8 cellular contexts compared by ENCODE assay signal in genomic region chr13:42048323-42048624, GRCh38. TPM values are rescaled to one million over a fixed set of nuclear protein-coding genes. Genes with fewer than 3 reads are reported as not detected.
DNase-seq lines count a peak whose midpoint lies in the region; ATAC-seq and TF ChIP-seq lines count a peak whose summit lies in the region.

No MANE protein-coding gene starts in this region.

- peaks cover 13% of the 10 kb centered on the region in 2 donors for H3K4me1 Mint-ChIP-seq in immature natural killer cell

- no peak for TF ChIP-seq EP300 in stomach (IDR thresholded peaks at IDR 0.05)

- DNase-seq in Right ventricle myocardium inferior (ENCODE audit: missing footprints) (no peak), cardiac septum (ENCODE audit: low spot score) (no peak), adipocyte (ENCODE audit: low read depth) (no peak), immature natural killer cell (no peak), stomach (no peak), dedifferentiated amniotic fluid mesenchymal stem cell (ENCODE audit: extremely low spot score) (no peak)
- DNase-seq in stimulated activated CD4-positive, alpha-beta T cell treated with anti-CD3 and anti-CD28 coated beads, Interleukin-12 subunit alpha, Interleukin-12 subunit beta, amount 100 ng/mL, for 4 hours, result no peak

- no peak overlapping the region for H3K27ac Mint-ChIP-seq in immature natural killer cell

- no peak for TF ChIP-seq POLR2A in stomach (IDR thresholded peaks at IDR 0.05)

- 0 to 1% (median 0%) methylated on average over 3 to 24 of the region's 24 CpGs for WGBS in stomach, 5 donors

- peaks cover 5 to 17% (median 17%) of the 10 kb centered on the region in 3 donors for H3K27me3 Mint-ChIP-seq in immature natural killer cell (ENCODE audit: low read depth in 3 of 3)

- H3K36me3 Mint-ChIP-seq in immature natural killer cell, result peaks cover 0 to 3% (median 0%) of the 10 kb centered on the region in 3 donors

- no peaks in the 10 kb centered on the region for H3K27me3 ChIP-seq in adipocyte (replicated peaks; ENCODE audit: control insufficient read depth, insufficient read depth, low read length)
- H3K27me3 ChIP-seq in stomach, result no peaks in the 10 kb centered on the region

- intact Hi-C loops in Right ventricle myocardium inferior (cut with DNase I), result loop anchor here (5.0 to 10.0 kb wide), 3 partner anchors 54 to 383 kb away; partner anchors contain the start of gene AKAP11
- intact Hi-C loops in cardiac septum (cut with DNase I), result loop anchor here (2.0 to 5.0 kb wide), 2 partner anchors 64 to 133 kb away; no protein-coding TSS in a partner anchor
- intact Hi-C loops in stomach (cut with DNase I; ENCODE audit: low total_unique reads), result no loop called here

- H3K36me3 ChIP-seq in adipocyte (ENCODE audit: control insufficient read depth, insufficient read depth, low read length, severe bottlenecking) (no peaks in the 10 kb centered on the region), stomach (no peaks in the 10 kb centered on the region)

- peak overlapping the region; percentile 85 for H3K9ac ChIP-seq in adipocyte (ENCODE audit: low read length)

- ATAC-seq in Right ventricle myocardium inferior (peak; percentile 7), HG03520 (IDR thresholded peaks at IDR 0.05; ENCODE audit: unreplicated experiment) (peak; percentile 31)

- H3K4me3 ChIP-seq in adipocyte (ENCODE audit: low read length) (peak overlapping the region; percentile 84), stomach (peak overlapping the region; percentile 92 to 97 (median 94))

- peaks cover 10% of the 10 kb centered on the region for H3K4me1 ChIP-seq in adipocyte (ENCODE audit: control insufficient read depth, insufficient read depth, low read length)
- peaks cover 5 to 31% (median 24%) of the 10 kb centered on the region in 4 donors for H3K4me1 ChIP-seq in stomach

- H3K27ac ChIP-seq in stomach, result peak overlapping the region; percentile 87 to 97 (median 91)

- peak overlapping the region; percentile 72 to 88 (median 78) for H3K4me3 Mint-ChIP-seq in immature natural killer cell

- no peak for TF ChIP-seq CTCF in stomach (IDR thresholded peaks at IDR 0.05)

- no peaks in the 10 kb centered on the region for H3K9me3 Mint-ChIP-seq in immature natural killer cell

- H3K9me3 ChIP-seq in adipocyte (ENCODE audit: control insufficient read depth, low read length), result no peaks in the 10 kb centered on the region
- H3K9me3 ChIP-seq in stomach, result no peaks in the 10 kb centered on the region

RNA-seq across cellular contexts. Expression of gene DGKH, which starts 0.2 kb away (rescaled TPM):
- total RNA-seq in Right ventricle myocardium inferior (4.8 TPM), cardiac septum (13.5 TPM), stomach (10 to 100 TPM in 4 of 5 donors, 1 to 10 TPM in 1; 8.1 to 41.5 (median 21.6) TPM)
- polyA plus RNA-seq in immature natural killer cell (1 to 10 TPM in 1 of 3 donors, under 1 TPM in 1, not detected in 1; 0.03 to 1.1 TPM), stomach (1 to 10 TPM in 1 of 3 donors, under 1 TPM in 2; 0.61 to 2.0 (median 0.62) TPM)
